17 cellular contexts compared by ENCODE assay signal in genomic region chr10:99522511-99523250, GRCh38. TPM values are rescaled to one million over a fixed set of nuclear protein-coding genes. Genes with fewer than 3 reads are reported as not detected.
A peak's percentile ranks its signal among the peaks of the same experiment; 100 is the strongest.
DNase-seq lines count a peak whose midpoint lies in the region; ATAC-seq and FAIRE-seq lines count a peak whose summit lies in the region.
"Had no signal": no experiment of that assay in that cellular context is flagged by ENCODE, and none has a peak within 500 bp of the region (broad histone marks: within the 10 kb centered on the region; RNA-seq: fewer than 3 reads in every experiment).

No MANE protein-coding gene starts in this region.

- H3K27me3 Mint-ChIP-seq in T-helper 2 cell treated with Interferon-gamma antibody and Interleukin-4, amounts not matched to agents 5 μg/mL and 100 μg/mL, for 36 hours (ENCODE audit: low read depth) = peaks cover 71% of the 10 kb centered on the region
- H3K27me3 Mint-ChIP-seq in activated naive CD8-positive, alpha-beta T cell treated with anti-CD3 and anti-CD28 coated beads, Interleukin-2, amount 10 ng/mL, durations not matched to agents 7 days and 5 days = peaks cover 82% of the 10 kb centered on the region

- peak overlapping the region; percentile 44 to 88 for H3K27ac ChIP-seq in small intestine (ENCODE audit: low read depth in 1 of 2, low read length in 1 of 2)
- H3K27ac ChIP-seq: ovary had no signal

- no peaks in the 10 kb centered on the region for H3K9me3 ChIP-seq in small intestine (ENCODE audit: control insufficient read depth, low read depth)

- no peak overlapping the region for H3K27ac Mint-ChIP-seq in T-helper 2 cell treated with Interferon-gamma antibody and Interleukin-4, amounts not matched to agents 5 μg/mL and 100 μg/mL, for 36 hours
- no peak overlapping the region for H3K27ac Mint-ChIP-seq in activated naive CD8-positive, alpha-beta T cell treated with anti-CD3 and anti-CD28 coated beads, Interleukin-2, amount 10 ng/mL, durations not matched to agents 7 days and 5 days

- H3K36me3 Mint-ChIP-seq in T-helper 2 cell treated with Interferon-gamma antibody and Interleukin-4, amounts not matched to agents 5 μg/mL and 100 μg/mL, for 36 hours (ENCODE audit: low read depth) = no peaks in the 10 kb centered on the region
- H3K36me3 Mint-ChIP-seq in activated naive CD8-positive, alpha-beta T cell treated with anti-CD3 and anti-CD28 coated beads, Interleukin-2, amount 10 ng/mL, durations not matched to agents 7 days and 5 days = peaks cover 2% of the 10 kb centered on the region

- no peaks in the 10 kb centered on the region for H3K4me1 ChIP-seq in small intestine (ENCODE audit: control insufficient read depth in 2 of 2, insufficient read depth in 1 of 2, low read depth in 1 of 2, low read length in 1 of 2)

- ATAC-seq in activated naive CD8-positive, alpha-beta T cell treated with anti-CD3 and anti-CD28 coated beads, Interleukin-2, amount 10 ng/mL, durations not matched to agents 7 days and 5 days (ENCODE audit: low read depth) = no peak
- no peak for ATAC-seq in HG02852 (IDR thresholded peaks at IDR 0.05; ENCODE audit: unreplicated experiment)
- ATAC-seq: PC-3 had no signal

- WGBS in small intestine, 3 donors = 13 to 23% (median 23%) methylated on average over 32 to 33 of the region's 33 CpGs

- FAIRE-seq in small intestine (lab: Jason Lieb, UNC) = no peak
- FAIRE-seq: kidney, TTC549 had no signal

- H3K4me1 Mint-ChIP-seq in T-helper 2 cell treated with Interferon-gamma antibody and Interleukin-4, amounts not matched to agents 5 μg/mL and 100 μg/mL, for 36 hours (ENCODE audit: low read depth) = peaks cover 3% of the 10 kb centered on the region
- peaks cover 6% of the 10 kb centered on the region for H3K4me1 Mint-ChIP-seq in activated naive CD8-positive, alpha-beta T cell treated with anti-CD3 and anti-CD28 coated beads, Interleukin-2, amount 10 ng/mL, durations not matched to agents 7 days and 5 days

- no peaks in the 10 kb centered on the region for H3K9me3 Mint-ChIP-seq in T-helper 2 cell treated with Interferon-gamma antibody and Interleukin-4, amounts not matched to agents 5 μg/mL and 100 μg/mL, for 36 hours
- H3K9me3 Mint-ChIP-seq in activated naive CD8-positive, alpha-beta T cell treated with anti-CD3 and anti-CD28 coated beads, Interleukin-2, amount 10 ng/mL, durations not matched to agents 7 days and 5 days = no peaks in the 10 kb centered on the region

- peak overlapping the region; percentile 71 for H3K4me3 Mint-ChIP-seq in T-helper 2 cell treated with Interferon-gamma antibody and Interleukin-4, amounts not matched to agents 5 μg/mL and 100 μg/mL, for 36 hours
- H3K4me3 Mint-ChIP-seq in activated naive CD8-positive, alpha-beta T cell treated with anti-CD3 and anti-CD28 coated beads, Interleukin-2, amount 10 ng/mL, durations not matched to agents 7 days and 5 days = peak overlapping the region; percentile 66

- POLR2A ChIA-PET in activated naive CD8-positive, alpha-beta T cell treated with anti-CD3 and anti-CD28 coated beads, Interleukin-2, amount 10 ng/mL, durations not matched to agents 7 days and 5 days (lab: Charles Lee) = no interaction called here

- no peaks in the 10 kb centered on the region for H3K36me3 ChIP-seq in small intestine (ENCODE audit: control insufficient read depth in 2 of 2, insufficient read depth in 2 of 2, low read length in 2 of 2)
- H3K36me3 ChIP-seq: ovary had no signal

- no peak overlapping the region for H3K4me3 ChIP-seq in small intestine (ENCODE audit: low read depth in 1 of 2, low read length in 2 of 2)
- H3K4me3 ChIP-seq: ovary had no signal

- no peak for DNase-seq in T-helper 2 cell treated with Interferon-gamma antibody and Interleukin-4, amounts not matched to agents 5 μg/mL and 100 μg/mL, for 36 hours (ENCODE audit: low spot score)
- DNase-seq in T-helper 2 cell (no peak), islet precursor cell (peak; percentile 88), small intestine (no peak), NCI-H2107 (lab: John Stamatoyannopoulos, UW) (no peak), RPMI8226 (no peak)
- DNase-seq in activated naive CD8-positive, alpha-beta T cell treated with anti-CD3 and anti-CD28 coated beads, Interleukin-2, amount 10 ng/mL, durations not matched to agents 7 days and 5 days = no peak
- DNase-seq: caudate nucleus; DMS79 treated with DMSO at 0.1 percent for 48 hours; kidney; NCI-H2171 treated with DMSO at 0.1 percent for 48 hours; ovary; PC-3; stimulated activated CD4-positive, alpha-beta T cell treated with anti-CD3 and anti-CD28 coated beads, Interleukin-4, amount 100 ng/mL, for 1 hour had no signal

- peaks cover 10 to 15% of the 10 kb centered on the region in 2 donors for H3K27me3 ChIP-seq in small intestine (ENCODE audit: control insufficient read depth in 2 of 2, insufficient read depth in 2 of 2, low read length in 2 of 2)

RNA-seq across cellular contexts. Expression of gene NKX2-3, which starts 10.1 kb away (rescaled TPM):
- total RNA-seq in activated naive CD8-positive, alpha-beta T cell treated with anti-CD3 and anti-CD28 coated beads, Interleukin-2, amount 10 ng/mL, durations not matched to agents 7 days and 5 days = not detected
- polyA plus RNA-seq in small intestine = 10 to 100 TPM in 1 of 3 donors, 1 to 10 TPM in 1, under 1 TPM in 1; 0.67 to 11.9 (median 10.0) TPM
- total RNA-seq: kidney, subcutaneous adipose tissue had no signal
